8 cellular contexts compared by ENCODE assay signal in the genomic region with DNA sequence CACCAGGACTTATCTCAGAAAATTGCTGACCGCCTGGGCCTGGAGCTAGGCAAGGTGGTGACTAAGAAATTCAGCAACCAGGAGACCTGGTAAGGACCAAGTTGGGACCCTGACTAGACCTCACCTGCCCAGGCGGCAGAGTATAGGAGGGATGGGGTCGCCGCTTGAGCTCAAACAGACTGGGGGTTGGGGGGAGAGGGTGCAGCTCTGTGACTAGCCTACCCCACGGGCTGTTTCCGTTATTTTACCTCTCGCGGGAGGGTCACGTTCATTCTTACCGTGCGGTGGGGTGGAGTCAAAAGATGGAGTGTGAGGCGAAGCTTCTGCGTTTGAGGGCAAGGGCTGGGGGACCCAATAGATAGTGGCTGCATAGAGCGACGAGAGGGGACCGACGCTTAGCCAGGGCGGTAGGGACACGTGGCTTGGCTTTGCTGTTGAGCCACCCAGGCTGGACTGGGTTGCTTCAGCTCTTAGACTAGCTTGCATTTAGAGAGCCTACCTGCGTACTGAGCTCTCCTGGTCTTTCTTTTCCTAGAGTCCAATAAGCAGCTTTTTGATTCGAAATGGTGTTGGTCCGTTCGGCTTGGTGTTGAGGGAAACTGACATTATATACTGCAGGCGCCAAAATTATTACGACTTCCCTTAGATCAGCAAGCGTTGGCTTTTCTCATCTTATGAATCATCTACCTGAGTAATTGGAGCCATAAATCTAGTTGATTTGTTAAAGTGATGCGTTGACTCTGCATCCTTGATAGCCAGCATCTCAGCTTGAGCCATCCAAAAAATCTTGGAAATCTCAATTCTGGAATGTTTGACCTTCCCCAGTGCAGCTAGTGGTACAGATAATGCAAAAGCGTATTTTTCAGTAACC. TPM values are rescaled to one million over a fixed set of nuclear protein-coding genes. Genes with fewer than 3 reads are reported as not detected.
A peak's percentile ranks its signal among the peaks of the same experiment; 100 is the strongest.
DNase-seq lines count a peak whose midpoint lies in the region; ATAC-seq and TF ChIP-seq lines count a peak whose summit lies in the region.

No MANE protein-coding gene starts in this region.

- no peak for TF ChIP-seq EP300 in neural cell (conservative IDR thresholded peaks at IDR 0.05; ENCODE audit: poor library complexity, severe bottlenecking)

- ATAC-seq in GM18870 (IDR thresholded peaks at IDR 0.05; ENCODE audit: unreplicated experiment) (peak; percentile 26), HG03108 (IDR thresholded peaks at IDR 0.05; ENCODE audit: unreplicated experiment) (peak; percentile 19)
- peak; percentile 61 to 66 for ATAC-seq in activated T-cell treated with anti-CD3 and anti-CD28 coated beads, Interleukin-2, amount 50 U/mL, for 4 hours

- H2AFZ ChIP-seq in fibroblast of lung (ENCODE audit: low read length) = peak overlapping the region; percentile 59
- peak overlapping the region; percentile 40 for H2AFZ ChIP-seq in neural cell (ENCODE audit: low read depth, low read length)

- H3K27ac ChIP-seq in fibroblast of lung (ENCODE audit: insufficient read depth, low read length) = peak overlapping the region; percentile 80
- peak overlapping the region; percentile 66 for H3K27ac ChIP-seq in neural cell (ENCODE audit: low read length)
- H3K27ac ChIP-seq in substantia nigra (ENCODE audit: low read depth, low read length, poor library complexity, severe bottlenecking) = peak overlapping the region; percentile 2

- peak overlapping the region; percentile 95 for H3K4me3 Mint-ChIP-seq in activated T-cell treated with anti-CD3 and anti-CD28 coated beads, Interleukin-2, amount 50 U/mL, for 4 hours

- H3K4me1 Mint-ChIP-seq in activated T-cell treated with anti-CD3 and anti-CD28 coated beads, Interleukin-2, amount 50 U/mL, for 4 hours (ENCODE audit: low read depth) = peaks cover 27% of the 10 kb centered on the region

- H3K4me2 ChIP-seq in fibroblast of lung (ENCODE audit: extremely low read depth, insufficient read depth, low read length) = peak overlapping the region; percentile 73
- peak overlapping the region; percentile 62 for H3K4me2 ChIP-seq in neural cell (ENCODE audit: low read length)

- peaks cover 2% of the 10 kb centered on the region for H3K36me3 Mint-ChIP-seq in activated T-cell treated with anti-CD3 and anti-CD28 coated beads, Interleukin-2, amount 50 U/mL, for 4 hours (ENCODE audit: insufficient read depth)

- no peak for TF ChIP-seq RAD21 in neural cell (conservative IDR thresholded peaks at IDR 0.05)

- H3K79me2 ChIP-seq in fibroblast of lung (ENCODE audit: control insufficient read depth, insufficient read depth, low read length) (peaks cover 27% of the 10 kb centered on the region), neural cell (replicated peaks; ENCODE audit: insufficient read depth, low read length) (peaks cover 28% of the 10 kb centered on the region)

- H3K9ac ChIP-seq in fibroblast of lung (ENCODE audit: insufficient read depth, low read length) (peak overlapping the region; percentile 69), neural cell (ENCODE audit: low read length) (peak overlapping the region; percentile 71)

- DNase-seq in AG09309 (ENCODE audit: low read depth) = no peak
- peak; percentile 15 for DNase-seq in NCI-H82 treated with DMSO at 0.1 percent for 48 hours (lab: John Stamatoyannopoulos, UW; ENCODE audit: unreplicated experiment)
- peak; percentile 23 for DNase-seq in activated T-cell treated with anti-CD3 and anti-CD28 coated beads, Interleukin-2, amount 50 U/mL, for 4 hours
- peak; percentile 14 to 33 for DNase-seq in fibroblast of lung (ENCODE audit: low read depth in 2 of 2)
- DNase-seq in substantia nigra (lab: John Stamatoyannopoulos, UW) = peak in 42 of 49 donors; percentile 0 to 44 (median 16)

- H4K20me1 ChIP-seq in fibroblast of lung (ENCODE audit: control insufficient read depth, extremely low read depth, insufficient read depth, low read length) (no peaks in the 10 kb centered on the region), neural cell (ENCODE audit: insufficient read depth) (no peaks in the 10 kb centered on the region)

- H3K27me3 ChIP-seq in fibroblast of lung (ENCODE audit: control insufficient read depth, insufficient read depth, low read length) (no peaks in the 10 kb centered on the region), neural cell (ENCODE audit: insufficient read depth, low read depth, low read length) (no peaks in the 10 kb centered on the region)

- H3F3A ChIP-seq in neural cell (ENCODE audit: insufficient read depth, low read length, poor library complexity, severe bottlenecking) = no peaks in the 10 kb centered on the region

- H3K27me3 Mint-ChIP-seq in activated T-cell treated with anti-CD3 and anti-CD28 coated beads, Interleukin-2, amount 50 U/mL, for 4 hours (ENCODE audit: low read depth) = no peaks in the 10 kb centered on the region

- no peaks in the 10 kb centered on the region for H3K9me2 ChIP-seq in neural cell (ENCODE audit: insufficient read depth, low read length)

- TF ChIP-seq CTCF in AG09309 (IDR thresholded peaks at IDR 0.05; ENCODE audit: control insufficient read depth, insufficient read depth, low read depth, low read length, missing control alignments) (no peak), fibroblast of lung (conservative IDR thresholded peaks at IDR 0.05 in 1 of 2, IDR thresholded peaks at IDR 0.05 in 1 of 2; ENCODE audit: low read depth in 1 of 2, low read length in 2 of 2) (no peak), neural cell (IDR thresholded peaks at IDR 0.05; ENCODE audit: poor library complexity, severe bottlenecking) (no peak)

- H3K36me3 ChIP-seq in fibroblast of lung (ENCODE audit: control insufficient read depth, insufficient read depth, low read length) = no peaks in the 10 kb centered on the region
- no peaks in the 10 kb centered on the region for H3K36me3 ChIP-seq in neural cell (ENCODE audit: insufficient read depth, low read length)

- no peaks in the 10 kb centered on the region for H3K9me3 Mint-ChIP-seq in activated T-cell treated with anti-CD3 and anti-CD28 coated beads, Interleukin-2, amount 50 U/mL, for 4 hours

- peaks cover 4% of the 10 kb centered on the region for H3K4me1 ChIP-seq in fibroblast of lung (ENCODE audit: control insufficient read depth, extremely low read depth, insufficient read depth, low read length)

- H3K9me3 ChIP-seq in fibroblast of lung (ENCODE audit: control insufficient read depth, insufficient read depth, low read depth, low read length) (no peaks in the 10 kb centered on the region), neural cell (ENCODE audit: low read length) (no peaks in the 10 kb centered on the region)

- H3K4me3 ChIP-seq in AG09309 (ENCODE audit: control insufficient read depth, low read depth, low read length) (peak overlapping the region; percentile 72), fibroblast of lung (replicated peaks in 1 of 4; ENCODE audit: control extremely low read depth in 1 of 4, insufficient read depth in 1 of 4, low read depth in 3 of 4, low read length in 4 of 4) (peak overlapping the region; percentile 37 to 87 (median 64)), neural cell (ENCODE audit: low read length) (peak overlapping the region; percentile 74)

TF ChIP-seq in neural cell, 6 proteins besides CTCF, POLR2A, EP300 and RAD21:
- no peak for TF ChIP-seq POLR2AphosphoS5 (IDR thresholded peaks at IDR 0.05)
- peak; percentile 51 for TF ChIP-seq MXI1 (conservative IDR thresholded peaks at IDR 0.05; ENCODE audit: poor library complexity, severe bottlenecking)
- TF ChIP-seq EZH2 (IDR thresholded peaks at IDR 0.05; ENCODE audit: borderline replicate concordance, insufficient read depth, low read length, poor library complexity, severe bottlenecking) = no peak
- no peak for TF ChIP-seq SMC3 (conservative IDR thresholded peaks at IDR 0.05; ENCODE audit: poor library complexity)
- TF ChIP-seq, protein P1, sequence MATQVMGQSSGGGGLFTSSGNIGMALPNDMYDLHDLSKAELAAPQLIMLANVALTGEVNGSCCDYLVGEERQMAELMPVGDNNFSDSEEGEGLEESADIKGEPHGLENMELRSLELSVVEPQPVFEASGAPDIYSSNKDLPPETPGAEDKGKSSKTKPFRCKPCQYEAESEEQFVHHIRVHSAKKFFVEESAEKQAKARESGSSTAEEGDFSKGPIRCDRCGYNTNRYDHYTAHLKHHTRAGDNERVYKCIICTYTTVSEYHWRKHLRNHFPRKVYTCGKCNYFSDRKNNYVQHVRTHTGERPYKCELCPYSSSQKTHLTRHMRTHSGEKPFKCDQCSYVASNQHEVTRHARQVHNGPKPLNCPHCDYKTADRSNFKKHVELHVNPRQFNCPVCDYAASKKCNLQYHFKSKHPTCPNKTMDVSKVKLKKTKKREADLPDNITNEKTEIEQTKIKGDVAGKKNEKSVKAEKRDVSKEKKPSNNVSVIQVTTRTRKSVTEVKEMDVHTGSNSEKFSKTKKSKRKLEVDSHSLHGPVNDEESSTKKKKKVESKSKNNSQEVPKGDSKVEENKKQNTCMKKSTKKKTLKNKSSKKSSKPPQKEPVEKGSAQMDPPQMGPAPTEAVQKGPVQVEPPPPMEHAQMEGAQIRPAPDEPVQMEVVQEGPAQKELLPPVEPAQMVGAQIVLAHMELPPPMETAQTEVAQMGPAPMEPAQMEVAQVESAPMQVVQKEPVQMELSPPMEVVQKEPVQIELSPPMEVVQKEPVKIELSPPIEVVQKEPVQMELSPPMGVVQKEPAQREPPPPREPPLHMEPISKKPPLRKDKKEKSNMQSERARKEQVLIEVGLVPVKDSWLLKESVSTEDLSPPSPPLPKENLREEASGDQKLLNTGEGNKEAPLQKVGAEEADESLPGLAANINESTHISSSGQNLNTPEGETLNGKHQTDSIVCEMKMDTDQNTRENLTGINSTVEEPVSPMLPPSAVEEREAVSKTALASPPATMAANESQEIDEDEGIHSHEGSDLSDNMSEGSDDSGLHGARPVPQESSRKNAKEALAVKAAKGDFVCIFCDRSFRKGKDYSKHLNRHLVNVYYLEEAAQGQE (IDR thresholded peaks at IDR 0.05; ENCODE audit: borderline replicate concordance) = peak; percentile 28
- TF ChIP-seq TAF1 (IDR thresholded peaks at IDR 0.05; ENCODE audit: low read depth) = no peak

RNA-seq across cellular contexts. Expression of gene PRPS1, which starts 0.6 kb away (rescaled TPM):
- total RNA-seq in activated T-cell treated with anti-CD3 and anti-CD28 coated beads, Interleukin-2, amount 50 U/mL, for 4 hours = 100 to 1,000 TPM; 151 to 154 (median 153) TPM
- total RNA-seq in fibroblast of lung = 14.4 and 17.0 TPM in 2 replicates
- polyA plus RNA-seq in fibroblast of lung = 56.8 and 104 TPM in 2 replicates
- polyA plus RNA-seq in fibroblast of lung (2012) = 44.9 and 76.6 TPM in 2 replicates
- polyA minus RNA-seq in fibroblast of lung (ENCODE audit: low replicate concordance) = 34.6 and 42.2 TPM in 2 replicates
- polyA plus RNA-seq in neural cell = 60.8 and 65.2 TPM in 2 replicates
- 37.0 and 38.2 TPM in 2 replicates for polyA minus RNA-seq in neural cell

Comparison
In these comparisons a context has a peak if more than half of its experiments do, and no peak if none do; other contexts are left out.
1. H3K27ac ChIP-seq: peak in every context shown above with its lines; median percentile 80 in fibroblast of lung; 66 in neural cell; 2 in substantia nigra.